In genomic region chr3:101936419-101937331, GRCh38 we compare ENCODE assay signal across 8 cellular contexts.
A peak's percentile ranks its signal among the peaks of the same experiment; 100 is the strongest.
DNase-seq lines count a peak whose midpoint lies in the region; ATAC-seq and TF ChIP-seq lines count a peak whose summit lies in the region.

No MANE protein-coding gene starts in this region.

- TF ChIP-seq CTCF in type B pancreatic cell (conservative IDR thresholded peaks at IDR 0.05) = no peak
- no peak for TF ChIP-seq CTCF in Caco-2 (IDR thresholded peaks at IDR 0.05; ENCODE audit: insufficient read depth in 1 of 2, low read depth in 1 of 2, low read length in 1 of 2, severe bottlenecking in 1 of 2, unreplicated experiment in 1 of 2)

- H3K36me3 Mint-ChIP-seq in T-cell (no peaks in the 10 kb centered on the region), type B pancreatic cell (no peaks in the 10 kb centered on the region), Caco-2 (ENCODE audit: insufficient read depth, unreplicated experiment) (no peaks in the 10 kb centered on the region)

- peaks cover 0 to 5% (median 0%) of the 10 kb centered on the region in 3 donors for H3K9me3 Mint-ChIP-seq in T-cell
- no peaks in the 10 kb centered on the region for H3K9me3 Mint-ChIP-seq in type B pancreatic cell
- H3K9me3 Mint-ChIP-seq in Caco-2 (ENCODE audit: unreplicated experiment) = no peaks in the 10 kb centered on the region

- ATAC-seq in GM19468 (IDR thresholded peaks at IDR 0.05; ENCODE audit: extremely low read depth, unreplicated experiment) = peak; percentile 94
- ATAC-seq in HG03460 (IDR thresholded peaks at IDR 0.05; ENCODE audit: unreplicated experiment) = peak; percentile 92
- peak; percentile 92 to 95 (median 94) for ATAC-seq in T-cell (replicated peaks in 1 of 4)

- POLR2A ChIA-PET in T-cell (lab: Charles Lee) (interaction anchor here (0.6 to 0.9 kb wide), 8 partner anchors 9 to 367 kb away, joined by 3 to 13 read pairs (median 6); no protein-coding TSS in a partner anchor), Caco-2 (lab: Charles Lee) (no interaction called here)

- peak; percentile 86 for DNase-seq in Daoy (ENCODE audit: low read depth)
- peak in 9 of 34 experiments; percentile 3 to 31 (median 12) for DNase-seq in T-cell
- peak; percentile 83 for DNase-seq in fibroblast of the conjunctiva (ENCODE audit: low read depth)
- no peak for DNase-seq in type B pancreatic cell (ENCODE audit: extremely low spot score, unreplicated experiment)
- no peak for DNase-seq in NCI-H146 (lab: John Stamatoyannopoulos, UW)
- DNase-seq in Caco-2 = no peak

- H3K36me3 ChIP-seq in Caco-2 (ENCODE audit: control insufficient read depth, insufficient read depth, low read length) = no peaks in the 10 kb centered on the region

- H3K9me3 ChIP-seq in Caco-2 = no peaks in the 10 kb centered on the region

- no TSS peak for BruUV-seq in Caco-2 (replicated peaks; lab: Mats Ljungman, UMichigan)

- no peak overlapping the region for H3K4me3 ChIP-seq in Caco-2 (ENCODE audit: low read depth, low read length)

- H3K4me1 Mint-ChIP-seq in T-cell (peaks cover 27 to 30% (median 29%) of the 10 kb centered on the region in 3 donors), type B pancreatic cell (ENCODE audit: unreplicated experiment) (peaks cover 10% of the 10 kb centered on the region), Caco-2 (ENCODE audit: low read depth, unreplicated experiment) (no peaks in the 10 kb centered on the region)

- H3K27ac Mint-ChIP-seq in T-cell = peak overlapping the region; percentile 83 to 91
- peak overlapping the region; percentile 30 for H3K27ac Mint-ChIP-seq in type B pancreatic cell
- no peak overlapping the region for H3K27ac Mint-ChIP-seq in Caco-2 (ENCODE audit: unreplicated experiment)

- intact Hi-C loops in Caco-2 (cut with micrococcal nuclease; ENCODE audit: unreplicated experiment) = no loop called here

- no peaks in the 10 kb centered on the region for H3K4me1 ChIP-seq in Caco-2

- H3K27me3 ChIP-seq in Caco-2 (replicated peaks; ENCODE audit: control insufficient read depth, insufficient read depth, low read length) = no peaks in the 10 kb centered on the region

- H3K27me3 Mint-ChIP-seq in T-cell (no peaks in the 10 kb centered on the region), type B pancreatic cell (no peaks in the 10 kb centered on the region), Caco-2 (ENCODE audit: insufficient read depth, unreplicated experiment) (no peaks in the 10 kb centered on the region)

- CTCF ChIA-PET in T-cell (lab: Charles Lee) (interaction anchor here (0.7 to 1.9 kb wide), 6 partner anchors 12 to 293 kb away, joined by 3 to 14 read pairs (median 8); no protein-coding TSS in a partner anchor), Caco-2 (lab: Charles Lee) (no interaction called here)

- H3K4me3 Mint-ChIP-seq in T-cell (peak overlapping the region; percentile 45 to 69 (median 55)), type B pancreatic cell (no peak overlapping the region), Caco-2 (ENCODE audit: unreplicated experiment) (no peak overlapping the region)

Comparison
In these comparisons a context has a peak if more than half of its experiments do, and no peak if none do; other contexts are left out.
1. DNase-seq: peak in Daoy (single experiment) and fibroblast of the conjunctiva (single experiment); none in type B pancreatic cell (single experiment), NCI-H146 (single experiment) and Caco-2 (0 of 2).
2. H3K4me3 Mint-ChIP-seq: peak in T-cell (3 of 3); none in type B pancreatic cell (single experiment) and Caco-2 (single experiment).
3. Peak in every context shown above with its lines, with median percentiles within 50 percentile points of each other: ATAC-seq.